21 cellular contexts compared by ENCODE assay signal in the genomic region with DNA sequence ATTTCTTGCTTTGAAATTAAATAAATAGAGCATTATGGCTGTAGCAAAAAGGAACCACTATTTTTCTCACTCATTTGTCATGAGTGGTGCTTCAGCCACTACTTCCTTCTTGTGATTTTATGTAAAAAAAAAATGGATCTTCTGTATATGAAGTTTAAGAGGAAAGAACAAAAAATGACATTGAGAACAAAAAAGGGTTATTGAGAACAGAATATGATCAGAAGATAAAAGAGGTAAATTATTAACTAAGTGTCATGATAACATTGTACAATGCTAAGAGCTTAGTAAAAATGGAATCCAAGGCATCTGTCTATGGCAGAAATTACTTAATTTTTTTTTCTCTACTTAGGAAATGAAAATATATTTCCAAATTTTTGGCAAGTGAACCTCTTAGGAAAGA.
DNase-seq lines count a peak whose midpoint lies in the region; ATAC-seq, FAIRE-seq and TF ChIP-seq lines count a peak whose summit lies in the region.
"Had no signal": no experiment of that assay in that cellular context is flagged by ENCODE, and none has a peak within 500 bp of the region (broad histone marks: within the 10 kb centered on the region; RNA-seq: fewer than 3 reads in every experiment).

No MANE protein-coding gene starts in this region.

- in situ Hi-C loops in HepG2 (cut with HindIII; ENCODE audit: extremely low pct_ligation_motif_present, low pct_unique_long_range_greater_than_20kb), result no loop called here

- ATAC-seq in HepG2, result peak; percentile 80
- ATAC-seq: HCT116, K562 had no signal

- no peak for FAIRE-seq in HepG2 (lab: Jason Lieb, UNC)
- FAIRE-seq: A204.1, GM12892, K562 had no signal

- peaks cover 0 to 1% (median 0%) of the 10 kb centered on the region in 4 donors for H3K4me1 Mint-ChIP-seq in CD4-positive, alpha-beta memory T cell

- H3K27me3 Mint-ChIP-seq in CD4-positive, alpha-beta memory T cell, result no peaks in the 10 kb centered on the region
- H3K27me3 Mint-ChIP-seq: CD4-positive, alpha-beta T cell had no signal

- BruUV-seq in HepG2 (replicated peaks; lab: Mats Ljungman, UMichigan) (no TSS peak), OCI-LY7 (replicated peaks; lab: Mats Ljungman, UMichigan) (no TSS peak)

- H3K27ac Mint-ChIP-seq in CD4-positive, alpha-beta memory T cell, result no peak overlapping the region
- H3K27ac Mint-ChIP-seq: CD4-positive, alpha-beta T cell had no signal

- TF ChIP-seq RAD21 in HepG2 (CRISPR knock-in tag; IDR thresholded peaks at IDR 0.05), result no peak

- intact Hi-C loops in HepG2 (cut with micrococcal nuclease; ENCODE audit: unreplicated experiment), result no loop called here
- intact Hi-C loops in OCI-LY7 (cut with micrococcal nuclease; ENCODE audit: unreplicated experiment), result no loop called here
- intact Hi-C loops in CD4-positive, alpha-beta memory T cell (cut with micrococcal nuclease), result no loop called here

- H3K36me3 Mint-ChIP-seq in CD4-positive, alpha-beta memory T cell, result peaks cover 0 to 12% of the 10 kb centered on the region in 2 donors

- no peak overlapping the region for H3K27ac ChIP-seq in HepG2 (ENCODE audit: extremely low read length, insufficient read depth, low read length)
- no peak overlapping the region for H3K27ac ChIP-seq in OCI-LY7 (ENCODE audit: low read depth, low read length, poor library complexity, severe bottlenecking)
- H3K27ac ChIP-seq in CD4-positive, alpha-beta memory T cell (ENCODE audit: low read depth, low read length), result no peak overlapping the region
- H3K27ac ChIP-seq: C4-2B, HL-60 had no signal

- TF ChIP-seq EP300 in HepG2 (IDR thresholded peaks at IDR 0.05; ENCODE audit: low read depth in 2 of 2, low read length in 2 of 2) (no peak; a peak in 1 of 4 replicates), HepG2 (CRISPR knock-in tag; IDR thresholded peaks at IDR 0.05; ENCODE audit: borderline replicate concordance) (no peak)

- H3K4me3 ChIP-seq in HepG2 (replicated peaks in 1 of 3; ENCODE audit: insufficient read depth in 1 of 3, low read depth in 2 of 3, low read length in 3 of 3) (no peak overlapping the region), OCI-LY7 (ENCODE audit: low read depth, low read length, poor library complexity, severe bottlenecking) (no peak overlapping the region)
- no peak overlapping the region for H3K4me3 ChIP-seq in CD4-positive, alpha-beta memory T cell (ENCODE audit: low read length in 2 of 2)
- H3K4me3 ChIP-seq: K562 had no signal

- peaks cover 44% of the 10 kb centered on the region for H3K4me1 ChIP-seq in HepG2 (ENCODE audit: insufficient read depth, low read length)
- H3K4me1 ChIP-seq in OCI-LY7 (ENCODE audit: insufficient read depth, low read length, poor library complexity, severe bottlenecking), result no peaks in the 10 kb centered on the region
- no peaks in the 10 kb centered on the region for H3K4me1 ChIP-seq in CD4-positive, alpha-beta memory T cell (ENCODE audit: insufficient read depth, low read length)

- no peaks in the 10 kb centered on the region for H4K20me1 ChIP-seq in HepG2 (ENCODE audit: insufficient read depth, low read length)
- H4K20me1 ChIP-seq in OCI-LY7 (ENCODE audit: insufficient read depth, low read length), result no peaks in the 10 kb centered on the region

- no peaks in the 10 kb centered on the region for H3K9me3 Mint-ChIP-seq in CD4-positive, alpha-beta memory T cell
- H3K9me3 Mint-ChIP-seq: CD4-positive, alpha-beta T cell had no signal

- POLR2A ChIA-PET in HepG2 (lab: Yijun Ruan, JAX) (no interaction called here), OCI-LY7 (lab: Charles Lee) (interaction anchor here (0.7 kb wide), 1 partner anchor 19 kb away, joined by 3 read pairs; no protein-coding TSS in a partner anchor), HEK293T (lab: Yijun Ruan, JAX) (no interaction called here)
- POLR2A ChIA-PET in CD4-positive, alpha-beta memory T cell (lab: Charles Lee; ENCODE audit: partially characterized antibody), result no interaction called here

- no peak overlapping the region for H3K9ac ChIP-seq in HepG2 (ENCODE audit: insufficient read depth, low read depth, low read length)

- H3K9me3 ChIP-seq in HepG2 (ENCODE audit: low read length) (no peaks in the 10 kb centered on the region), OCI-LY7 (ENCODE audit: low read length) (no peaks in the 10 kb centered on the region)
- H3K9me3 ChIP-seq in CD4-positive, alpha-beta memory T cell (ENCODE audit: control insufficient read depth in 1 of 2, low read length in 2 of 2), result no peaks in the 10 kb centered on the region

- no peaks in the 10 kb centered on the region for H3K27me3 ChIP-seq in HepG2 (ENCODE audit: control insufficient read depth in 1 of 2, insufficient read depth in 2 of 2, low read length in 2 of 2)
- H3K27me3 ChIP-seq in CD4-positive, alpha-beta memory T cell (ENCODE audit: insufficient read depth, low read length), result no peaks in the 10 kb centered on the region

- H3K79me2 ChIP-seq in HepG2 (ENCODE audit: insufficient read depth, low read length) (peaks cover 19% of the 10 kb centered on the region), OCI-LY7 (ENCODE audit: insufficient read depth, low read depth, low read length) (no peaks in the 10 kb centered on the region)

- H3K9me2 ChIP-seq in OCI-LY7 (ENCODE audit: insufficient read depth, low read length), result no peaks in the 10 kb centered on the region

- H2AFZ ChIP-seq in HepG2 (ENCODE audit: low read length) (no peak overlapping the region), OCI-LY7 (ENCODE audit: low read length) (no peak overlapping the region)

- no peak for TF ChIP-seq POLR2A in HepG2 (IDR thresholded peaks at IDR 0.05; ENCODE audit: insufficient read depth in 1 of 2, low read depth in 2 of 2, low read length in 2 of 2)

- H3K4me2 ChIP-seq in HepG2 (ENCODE audit: low read depth, low read length) (peak overlapping the region; percentile 25; the same call in 1 of the 2 replicates), OCI-LY7 (ENCODE audit: low read length) (no peak overlapping the region)

- TF ChIP-seq CTCF in HepG2 (CRISPR knock-in tag; IDR thresholded peaks at IDR 0.05) (no peak), OCI-LY7 (conservative IDR thresholded peaks at IDR 0.05; ENCODE audit: low read length) (no peak)

- H3K36me3 ChIP-seq in HepG2 (replicated peaks in 1 of 2; ENCODE audit: control insufficient read depth in 1 of 2, insufficient read depth in 2 of 2, low read length in 2 of 2) (peaks cover 0 to 2% of the 10 kb centered on the region in 2 experiments; a peak in 2 of 5 replicates), OCI-LY7 (ENCODE audit: insufficient read depth, low read length) (no peaks in the 10 kb centered on the region)
- H3K36me3 ChIP-seq in CD4-positive, alpha-beta memory T cell (ENCODE audit: insufficient read depth, low read length), result no peaks in the 10 kb centered on the region

- CTCF ChIA-PET in HepG2 (lab: Yijun Ruan, JAX; ENCODE audit: low intra/inter-chr PET ratio, low total read pairs), result no interaction called here
- CTCF ChIA-PET in OCI-LY7 (lab: Charles Lee; ENCODE audit: unreplicated experiment), result no interaction called here
- CTCF ChIA-PET in HEK293T (lab: Yijun Ruan, JAX), result interaction anchor here (0.6 to 0.7 kb wide), 2 partner anchors 28 to 188 kb away, joined by 3 read pairs; no protein-coding TSS in a partner anchor
- CTCF ChIA-PET in CD4-positive, alpha-beta memory T cell (lab: Charles Lee; ENCODE audit: partially characterized antibody), result no interaction called here

- H3K4me3 Mint-ChIP-seq in CD4-positive, alpha-beta memory T cell, result no peak overlapping the region
- H3K4me3 Mint-ChIP-seq: CD4-positive, alpha-beta T cell had no signal

- DNase-seq in DMS53 (lab: John Stamatoyannopoulos, UW), result peak; percentile 54
- DNase-seq in SW480 (ENCODE audit: low spot score), result peak; percentile 36
- peak; percentile 56 for DNase-seq in HepG2 (ENCODE audit: low spot score)
- DNase-seq in OCI-LY7 (ENCODE audit: low spot score), result no peak
- DNase-seq in HEK293T (ENCODE audit: extremely low spot score), result no peak
- DNase-seq in T-helper 9 cell, result no peak
- DNase-seq in CD4-positive, alpha-beta memory T cell, result no peak
- DNase-seq: AML-193; CD4-positive, alpha-beta T cell; DMS 273 treated with DMSO at 0.1 percent for 48 hours; DMS79; GDM1; GOT3; H7; IMR-90 had no signal

TF ChIP-seq in HepG2, 621 proteins besides CTCF, POLR2A, EP300 and RAD21 (continues in another document):
- TF ChIP-seq CCDC6 (CRISPR knock-in tag; IDR thresholded peaks at IDR 0.05), result no peak
- peak; percentile 38; the same call in 1 of the 2 replicates for TF ChIP-seq FOXA3 (CRISPR knock-in tag; IDR thresholded peaks at IDR 0.05)
- TF ChIP-seq MTF2 (CRISPR knock-in tag; IDR thresholded peaks at IDR 0.05; ENCODE audit: borderline replicate concordance), result no peak
- no peak for TF ChIP-seq RBAK (CRISPR knock-in tag; IDR thresholded peaks at IDR 0.05)
- TF ChIP-seq NFIC (IDR thresholded peaks at IDR 0.05; ENCODE audit: low read length), result no peak
- no peak for TF ChIP-seq ZFP90 (CRISPR knock-in tag; IDR thresholded peaks at IDR 0.05; ENCODE audit: borderline replicate concordance)
- TF ChIP-seq HNF4G (IDR thresholded peaks at IDR 0.05; ENCODE audit: borderline replicate concordance, low read depth, low read length), result no peak
- TF ChIP-seq HNF4G (CRISPR knock-in tag; IDR thresholded peaks at IDR 0.05; ENCODE audit: borderline replicate concordance, low read depth), result no peak

TF ChIP-seq in HEK293T, 16 proteins besides CTCF, POLR2A, EP300 and RAD21:
- no peak for TF ChIP-seq NFRKB (IDR thresholded peaks at IDR 0.05)
- TF ChIP-seq L3MBTL2 (conservative IDR thresholded peaks at IDR 0.05), result no peak
- no peak for TF ChIP-seq BHLHE40 (IDR thresholded peaks at IDR 0.05; ENCODE audit: borderline replicate concordance)
- TF ChIP-seq FOXK2 (IDR thresholded peaks at IDR 0.05), result no peak
- no peak for TF ChIP-seq ARNT (IDR thresholded peaks at IDR 0.05)
- no peak for TF ChIP-seq CTBP1 (IDR thresholded peaks at IDR 0.05; ENCODE audit: borderline replicate concordance)
- TF ChIP-seq TARDBP (IDR thresholded peaks at IDR 0.05), result no peak
- TF ChIP-seq SUZ12 (IDR thresholded peaks at IDR 0.05), result no peak
- no peak for TF ChIP-seq HDGF (IDR thresholded peaks at IDR 0.05; ENCODE audit: borderline replicate concordance)
- no peak for TF ChIP-seq FOXM1 (IDR thresholded peaks at IDR 0.05; ENCODE audit: borderline replicate concordance)
- no peak for TF ChIP-seq ELF4 (IDR thresholded peaks at IDR 0.05)
- no peak for TF ChIP-seq PKNOX1 (IDR thresholded peaks at IDR 0.05)
- no peak for TF ChIP-seq LEF1 (IDR thresholded peaks at IDR 0.05; ENCODE audit: borderline replicate concordance)
- TF ChIP-seq FOXA1 (IDR thresholded peaks at IDR 0.05), result no peak
- TF ChIP-seq SP1 (IDR thresholded peaks at IDR 0.05), result no peak
- TF ChIP-seq ZNF384 (IDR thresholded peaks at IDR 0.05), result no peak

Comparison
In these comparisons a context has a peak if more than half of its experiments do, and no peak if none do; other contexts are left out.
1. DNase-seq: peak in DMS53 (single experiment), SW480 (single experiment) and HepG2 (single experiment); none in OCI-LY7 (single experiment), HEK293T (single experiment), T-helper 9 cell (single experiment) and CD4-positive, alpha-beta memory T cell (0 of 5).